In genomic region chr2:25371253-25372241, GRCh38 we compare ENCODE assay signal across 19 cellular contexts. TPM values are rescaled to one million over a fixed set of nuclear protein-coding genes. Genes with fewer than 3 reads are reported as not detected.
DNase-seq lines count a peak whose midpoint lies in the region; ATAC-seq and TF ChIP-seq lines count a peak whose summit lies in the region.
"Had no signal": no experiment of that assay in that cellular context is flagged by ENCODE, and none has a peak within 500 bp of the region (broad histone marks: within the 10 kb centered on the region; RNA-seq: fewer than 3 reads in every experiment).

No MANE protein-coding gene starts in this region.

- no peak for ATAC-seq in activated B cell treated with CpG ODN at 0.5 μM for 24 hours (ENCODE audit: low read depth)
- ATAC-seq in sciatic nerve, result no peak
- no peak for ATAC-seq in T-helper 17 cell
- ATAC-seq: HCT116; naive thymus-derived CD4-positive, alpha-beta T cell; right lobe of liver had no signal

- H3K4me3 Mint-ChIP-seq in activated B cell treated with CpG ODN at 0.5 μM for 24 hours (no peak overlapping the region), endodermal cell (no peak overlapping the region), T-helper 17 cell (no peak overlapping the region)
- H3K4me3 Mint-ChIP-seq: activated naive CD8-positive, alpha-beta T cell; CD4-positive, alpha-beta memory T cell; naive thymus-derived CD4-positive, alpha-beta T cell had no signal

- H3K4me3 ChIP-seq in HEK293 (ENCODE audit: low read depth, low read length) (no peak overlapping the region), endodermal cell (ENCODE audit: low read length) (no peak overlapping the region)
- H3K4me3 ChIP-seq: right lobe of liver, testis had no signal

- TF ChIP-seq CTCF in HEK293 (tag by site-specific recombination; IDR thresholded peaks at IDR 0.05), result no peak
- TF ChIP-seq CTCF in activated B cell treated with CpG ODN at 0.5 μM for 24 hours (IDR thresholded peaks at IDR 0.05), result no peak
- TF ChIP-seq CTCF in endodermal cell (conservative IDR thresholded peaks at IDR 0.05), result no peak

- H3K9me3 ChIP-seq in HEK293 (ENCODE audit: control insufficient read depth, insufficient read depth, low read depth, low read length), result no peaks in the 10 kb centered on the region
- no peaks in the 10 kb centered on the region for H3K9me3 ChIP-seq in endodermal cell (ENCODE audit: control insufficient read depth, low read length)
- H3K9me3 ChIP-seq in T-helper 17 cell (ENCODE audit: control insufficient read depth, low read length, poor library complexity, severe bottlenecking), result no peaks in the 10 kb centered on the region
- H3K9me3 ChIP-seq: right lobe of liver, testis had no signal

- H3K27me3 ChIP-seq in endodermal cell (ENCODE audit: control insufficient read depth, insufficient read depth, low read length, poor library complexity, severe bottlenecking), result no peaks in the 10 kb centered on the region
- H3K27me3 ChIP-seq: right lobe of liver, testis had no signal

- H3K36me3 Mint-ChIP-seq in activated B cell treated with CpG ODN at 0.5 μM for 24 hours (ENCODE audit: low read depth) (peaks cover 6% of the 10 kb centered on the region), endodermal cell (ENCODE audit: low read depth) (no peaks in the 10 kb centered on the region), T-helper 17 cell (ENCODE audit: low read depth) (no peaks in the 10 kb centered on the region)
- H3K36me3 Mint-ChIP-seq: activated naive CD8-positive, alpha-beta T cell; CD4-positive, alpha-beta memory T cell had no signal

- intact Hi-C loops in activated B cell treated with CpG ODN at 0.5 μM for 24 hours (cut with micrococcal nuclease), result no loop called here
- intact Hi-C loops in sciatic nerve (cut with DNase I), result no loop called here

- H3K36me3 ChIP-seq in HEK293 (ENCODE audit: control insufficient read depth in 2 of 2, insufficient read depth in 1 of 2, low read length in 2 of 2) (no peaks in the 10 kb centered on the region), endodermal cell (ENCODE audit: control insufficient read depth, insufficient read depth, low read length) (no peaks in the 10 kb centered on the region)
- H3K36me3 ChIP-seq: right lobe of liver had no signal

- H3K27ac ChIP-seq in HEK293 (ENCODE audit: extremely low read depth, low read depth, low read length) (no peak overlapping the region), endodermal cell (ENCODE audit: low read depth, low read length) (no peak overlapping the region)
- H3K27ac ChIP-seq: KMS-11, parathyroid adenoma, right lobe of liver, testis had no signal

- no peak overlapping the region for H3K9ac ChIP-seq in endodermal cell (ENCODE audit: extremely low read depth, low read length, poor library complexity, severe bottlenecking)
- H3K9ac ChIP-seq: KMS-11, parathyroid adenoma had no signal

- CTCF ChIA-PET in HEK293 (lab: Yijun Ruan, JAX) (interaction anchor here (2.5 kb wide), 1 partner anchor 10 kb away, joined by 15 read pairs; no protein-coding TSS in a partner anchor), activated B cell treated with CpG ODN at 0.5 μM for 24 hours (lab: Charles Lee) (interaction anchor here (0.6 to 1.1 kb wide), 2 partner anchors 9 to 11 kb away, joined by 3 to 4 read pairs; no protein-coding TSS in a partner anchor)

- no peaks in the 10 kb centered on the region for H3K9me3 Mint-ChIP-seq in activated B cell treated with CpG ODN at 0.5 μM for 24 hours
- no peaks in the 10 kb centered on the region for H3K9me3 Mint-ChIP-seq in endodermal cell
- H3K9me3 Mint-ChIP-seq: naive thymus-derived CD4-positive, alpha-beta T cell had no signal

- no peak overlapping the region for H3K27ac Mint-ChIP-seq in activated B cell treated with CpG ODN at 0.5 μM for 24 hours
- no peak overlapping the region for H3K27ac Mint-ChIP-seq in endodermal cell
- H3K27ac Mint-ChIP-seq in T-helper 17 cell, result no peak overlapping the region
- H3K27ac Mint-ChIP-seq: activated naive CD8-positive, alpha-beta T cell had no signal

- no peaks in the 10 kb centered on the region for H3K27me3 Mint-ChIP-seq in activated B cell treated with CpG ODN at 0.5 μM for 24 hours
- H3K27me3 Mint-ChIP-seq in endodermal cell (ENCODE audit: insufficient read depth), result peaks cover 15% of the 10 kb centered on the region
- no peaks in the 10 kb centered on the region for H3K27me3 Mint-ChIP-seq in T-helper 17 cell
- H3K27me3 Mint-ChIP-seq: activated naive CD8-positive, alpha-beta T cell; CD4-positive, alpha-beta memory T cell; naive thymus-derived CD4-positive, alpha-beta T cell had no signal

- peak; percentile 7 for DNase-seq in activated B cell treated with CpG ODN at 0.5 μM for 24 hours
- peak; percentile 47 for DNase-seq in endodermal cell
- peak; percentile 36 for DNase-seq in sciatic nerve (ENCODE audit: low spot score)
- no peak for DNase-seq in EL
- DNase-seq in T-helper 17 cell, result no peak
- DNase-seq in NCI-H1092 treated with DMSO at 0.1 percent for 48 hours (lab: John Stamatoyannopoulos, UW), result no peak
- DNase-seq: CD4-positive, alpha-beta memory T cell; kidney glomerular epithelial cell; NCI-H1694 treated with DMSO at 0.1 percent for 48 hours; NCI-H526; right lobe of liver; T-helper 9 cell; testis had no signal

- H3K4me1 ChIP-seq in HEK293 (ENCODE audit: control insufficient read depth, insufficient read depth, low read length) (no peaks in the 10 kb centered on the region), endodermal cell (ENCODE audit: control insufficient read depth, insufficient read depth, low read length) (no peaks in the 10 kb centered on the region)

- WGBS in endodermal cell (ENCODE audit: insufficient coverage in 1 of 2, insufficient read length in 1 of 2), 2 experiments, result 90 to 96% methylated on average over 17 to 27 of the region's 27 CpGs

- peaks cover 9% of the 10 kb centered on the region for H3K4me1 Mint-ChIP-seq in activated B cell treated with CpG ODN at 0.5 μM for 24 hours
- H3K4me1 Mint-ChIP-seq in endodermal cell, result peaks cover 18% of the 10 kb centered on the region
- H3K4me1 Mint-ChIP-seq in T-helper 17 cell, result peaks cover 7% of the 10 kb centered on the region

- POLR2A ChIA-PET in HEK293 (lab: Yijun Ruan, JAX), result interaction anchor here (0.7 kb wide), 1 partner anchor 29 kb away, joined by 6 read pairs; no protein-coding TSS in a partner anchor
- POLR2A ChIA-PET in activated B cell treated with CpG ODN at 0.5 μM for 24 hours (lab: Charles Lee), result interaction anchor here (0.6 to 8.0 kb wide), 3 partner anchors 8 to 1496 kb away, joined by 4 to 131 read pairs (median 4); no protein-coding TSS in a partner anchor

TF ChIP-seq in HEK293, 187 proteins besides CTCF, POLR2A, EP300 and RAD21:
- TF ChIP-seq KLF1 (tag by site-specific recombination; IDR thresholded peaks at IDR 0.05) (peak; percentile 78), ZNF138 (tag by site-specific recombination; IDR thresholded peaks at IDR 0.05; ENCODE audit: borderline replicate concordance) (no peak)

RNA-seq across cellular contexts. Expression of gene DNMT3A, which starts 29.8 kb away (rescaled TPM):
- total RNA-seq in activated B cell treated with CpG ODN at 0.5 μM for 24 hours, result 45.0 and 49.9 TPM in 2 replicates
- 100 to 1,000 TPM; 124 to 139 TPM for total RNA-seq in endodermal cell
- polyA plus RNA-seq in endodermal cell (2013, experiment 1 of 2), result 68.6 TPM
- 67.9 TPM for polyA plus RNA-seq in endodermal cell (2013, experiment 2 of 2)
- total RNA-seq in sciatic nerve, result 35.0 TPM
- total RNA-seq in T-helper 17 cell, result 10 to 100 TPM; 62.8 to 67.6 TPM

Comparison
In these comparisons a context has a peak if more than half of its experiments do, and no peak if none do; other contexts are left out.
1. DNase-seq: peak in activated B cell treated with CpG ODN at 0.5 μM for 24 hours (single experiment), endodermal cell (single experiment) and sciatic nerve (single experiment); none in EL (single experiment), T-helper 17 cell (0 of 3) and NCI-H1092 treated with DMSO at 0.1 percent for 48 hours (single experiment).